20 cellular contexts compared by ENCODE assay signal in genomic region chr12:62840806-62841205, GRCh38.
A peak's percentile ranks its signal among the peaks of the same experiment; 100 is the strongest.
DNase-seq lines count a peak whose midpoint lies in the region; FAIRE-seq and TF ChIP-seq lines count a peak whose summit lies in the region.
"Had no signal": no experiment of that assay in that cellular context is flagged by ENCODE, and none has a peak within 500 bp of the region (broad histone marks: within the 10 kb centered on the region; RNA-seq: fewer than 3 reads in every experiment).

No MANE protein-coding gene starts in this region.

- peak overlapping the region; percentile 45 for H3K27ac ChIP-seq in PC-9
- H3K27ac ChIP-seq: BLaER1 treated with 17β-estradiol and CSF1 and Interleukin-3, amounts not matched to agents 10 nM and 100 nM had no signal

- FAIRE-seq in GM12891 (lab: Jason Lieb, UNC), result no peak
- FAIRE-seq: GM19239, H1, HTR-8/SVneo, K562 had no signal

- H3K4me1 ChIP-seq in PC-9 (replicated peaks; ENCODE audit: insufficient read depth), result no peaks in the 10 kb centered on the region

- H3K9me3 Mint-ChIP-seq in Calu3 (ENCODE audit: low read depth, unreplicated experiment) (peaks cover 4% of the 10 kb centered on the region), endothelial cell (ENCODE audit: unreplicated experiment) (no peaks in the 10 kb centered on the region), osteocyte (ENCODE audit: unreplicated experiment) (no peaks in the 10 kb centered on the region), MCF 10A (ENCODE audit: unreplicated experiment) (peaks cover 7% of the 10 kb centered on the region)
- H3K9me3 Mint-ChIP-seq: CD4-positive, CD25-positive, alpha-beta regulatory T cell; CD8-positive, alpha-beta memory T cell had no signal

- no peaks in the 10 kb centered on the region for H3K36me3 ChIP-seq in PC-9 (ENCODE audit: low read depth)
- H3K36me3 ChIP-seq: BLaER1 treated with 17β-estradiol and CSF1 and Interleukin-3, amounts not matched to agents 10 nM and 100 nM; HAP-1 had no signal

- no peak overlapping the region for H3K4me2 ChIP-seq in PC-9

- POLR2A ChIA-PET in PC-9 (lab: Charles Lee; ENCODE audit: unreplicated experiment), result interaction anchor here (0.7 kb wide), 1 partner anchor 19 kb away, joined by 4 read pairs; no protein-coding TSS in a partner anchor
- POLR2A ChIA-PET in MCF 10A (lab: Yijun Ruan, JAX), result no interaction called here

- H4K20me1 ChIP-seq in PC-9 (ENCODE audit: insufficient read depth), result no peaks in the 10 kb centered on the region
- H4K20me1 ChIP-seq: BLaER1 treated with 17β-estradiol and CSF1 and Interleukin-3, amounts not matched to agents 10 nM and 100 nM had no signal

- H3K27me3 ChIP-seq in PC-9 (ENCODE audit: insufficient read depth, low read depth), result no peaks in the 10 kb centered on the region
- H3K27me3 ChIP-seq: BLaER1 treated with 17β-estradiol and CSF1 and Interleukin-3, amounts not matched to agents 10 nM and 100 nM had no signal

- DNase-seq in Calu3 (no peak), PC-9 (no peak), endothelial cell (ENCODE audit: low spot score) (no peak), osteocyte (ENCODE audit: extremely low spot score, unreplicated experiment) (no peak), GM12891 (ENCODE audit: insufficient read length, low spot score) (no peak), MCF 10A (ENCODE audit: unreplicated experiment) (no peak), NCI-H1105 (lab: John Stamatoyannopoulos, UW) (no peak)
- no peak for DNase-seq in stimulated activated CD4-positive, alpha-beta T cell treated with anti-CD3 and anti-CD28 coated beads, Interleukin-15, amount 100 ng/mL, for 24 hours
- DNase-seq: CD4-positive, CD25-positive, alpha-beta regulatory T cell; CD8-positive, alpha-beta memory T cell; DMS79 treated with DMSO at 0.1 percent for 48 hours; GF-D8; IMR-90 had no signal

- no peaks in the 10 kb centered on the region for H3K9me2 ChIP-seq in PC-9 (ENCODE audit: insufficient read depth)

- H3K4me1 Mint-ChIP-seq in Calu3 (ENCODE audit: low read depth, unreplicated experiment), result peaks cover 39% of the 10 kb centered on the region
- peaks cover 49% of the 10 kb centered on the region for H3K4me1 Mint-ChIP-seq in endothelial cell (ENCODE audit: unreplicated experiment)
- peaks cover 36% of the 10 kb centered on the region for H3K4me1 Mint-ChIP-seq in osteocyte (ENCODE audit: unreplicated experiment)
- H3K4me1 Mint-ChIP-seq in MCF 10A (ENCODE audit: insufficient read depth, unreplicated experiment), result peaks cover 14% of the 10 kb centered on the region
- H3K4me1 Mint-ChIP-seq: CD4-positive, CD25-positive, alpha-beta regulatory T cell; CD8-positive, alpha-beta memory T cell had no signal

- H3F3A ChIP-seq in PC-9 (ENCODE audit: insufficient read depth, low read depth), result no peaks in the 10 kb centered on the region

- no peaks in the 10 kb centered on the region for H3K27me3 Mint-ChIP-seq in Calu3 (ENCODE audit: unreplicated experiment)
- H3K27me3 Mint-ChIP-seq in endothelial cell (ENCODE audit: unreplicated experiment), result no peaks in the 10 kb centered on the region
- H3K27me3 Mint-ChIP-seq in osteocyte (ENCODE audit: unreplicated experiment), result no peaks in the 10 kb centered on the region
- no peaks in the 10 kb centered on the region for H3K27me3 Mint-ChIP-seq in MCF 10A (ENCODE audit: insufficient read depth, unreplicated experiment)

- CTCF ChIA-PET in Calu3 (lab: Charles Lee), result no interaction called here
- CTCF ChIA-PET in PC-9 (lab: Charles Lee), result no interaction called here
- CTCF ChIA-PET in MCF 10A (lab: Yijun Ruan, JAX), result interaction anchor here (1.2 kb wide), 1 partner anchor 28 kb away, joined by 4 read pairs; no protein-coding TSS in a partner anchor

- H3K4me3 ChIP-seq in PC-9, result no peak overlapping the region
- H3K4me3 ChIP-seq: BLaER1 treated with 17β-estradiol and CSF1 and Interleukin-3, amounts not matched to agents 10 nM and 100 nM; HAP-1; K562 had no signal

- no peak for TF ChIP-seq CTCF in Calu3 (IDR thresholded peaks at IDR 0.05; ENCODE audit: unreplicated experiment)
- TF ChIP-seq CTCF in PC-9 (conservative IDR thresholded peaks at IDR 0.05), result no peak
- no peak for TF ChIP-seq CTCF in endothelial cell (IDR thresholded peaks at IDR 0.05; ENCODE audit: unreplicated experiment)
- no peak for TF ChIP-seq CTCF in osteocyte (IDR thresholded peaks at IDR 0.05)
- no peak for TF ChIP-seq CTCF in MCF 10A (IDR thresholded peaks at IDR 0.05; ENCODE audit: unreplicated experiment)

- H3K27ac Mint-ChIP-seq in Calu3 (ENCODE audit: unreplicated experiment), result peak overlapping the region; percentile 16
- peak overlapping the region; percentile 2 for H3K27ac Mint-ChIP-seq in endothelial cell (ENCODE audit: unreplicated experiment)
- peak overlapping the region; percentile 19 for H3K27ac Mint-ChIP-seq in osteocyte (ENCODE audit: unreplicated experiment)
- no peak overlapping the region for H3K27ac Mint-ChIP-seq in MCF 10A (ENCODE audit: low read depth, unreplicated experiment)
- H3K27ac Mint-ChIP-seq: B cell had no signal

- H2AFZ ChIP-seq in PC-9, result no peak overlapping the region

- H3K36me3 Mint-ChIP-seq in Calu3 (ENCODE audit: insufficient read depth, unreplicated experiment), result no peaks in the 10 kb centered on the region
- H3K36me3 Mint-ChIP-seq in endothelial cell (ENCODE audit: low read depth, unreplicated experiment), result peaks cover 4% of the 10 kb centered on the region
- peaks cover 5% of the 10 kb centered on the region for H3K36me3 Mint-ChIP-seq in osteocyte (ENCODE audit: unreplicated experiment)
- no peaks in the 10 kb centered on the region for H3K36me3 Mint-ChIP-seq in MCF 10A (ENCODE audit: insufficient read depth, unreplicated experiment)
- H3K36me3 Mint-ChIP-seq: CD4-positive, CD25-positive, alpha-beta regulatory T cell; CD8-positive, alpha-beta memory T cell had no signal

- intact Hi-C loops in Calu3 (cut with micrococcal nuclease; ENCODE audit: unreplicated experiment) (loop anchor here (10.0 kb wide), 1 partner anchor 144 kb away; no protein-coding TSS in a partner anchor), PC-9 (cut with micrococcal nuclease; ENCODE audit: unreplicated experiment) (no loop called here), MCF 10A (cut with micrococcal nuclease) (no loop called here)

- no peak for TF ChIP-seq POLR2A in GM12891 (IDR thresholded peaks at IDR 0.05; ENCODE audit: low read depth, low read length)

- no peaks in the 10 kb centered on the region; the same call in 1 of the 2 replicates for H3K9me3 ChIP-seq in PC-9 (ENCODE audit: insufficient read depth, low read depth)
- H3K9me3 ChIP-seq: BLaER1 treated with 17β-estradiol and CSF1 and Interleukin-3, amounts not matched to agents 10 nM and 100 nM; HAP-1 had no signal

- no TSS peak for BruUV-seq in Calu3 (replicated peaks; lab: Mats Ljungman, UMichigan)
- BruUV-seq in PC-9 (replicated peaks; lab: Mats Ljungman, UMichigan), result no TSS peak
- no TSS peak for BruUV-seq in MCF 10A (replicated peaks; lab: Mats Ljungman, UMichigan)

- no peak overlapping the region for H3K4me3 Mint-ChIP-seq in Calu3 (ENCODE audit: low read depth, unreplicated experiment)
- H3K4me3 Mint-ChIP-seq in endothelial cell (ENCODE audit: unreplicated experiment), result no peak overlapping the region
- H3K4me3 Mint-ChIP-seq in osteocyte (ENCODE audit: unreplicated experiment), result no peak overlapping the region
- H3K4me3 Mint-ChIP-seq in MCF 10A (ENCODE audit: unreplicated experiment), result no peak overlapping the region
- H3K4me3 Mint-ChIP-seq: B cell; CD4-positive, CD25-positive, alpha-beta regulatory T cell; CD8-positive, alpha-beta memory T cell had no signal

- H3K79me2 ChIP-seq in PC-9 (ENCODE audit: low read depth), result peaks cover 1% of the 10 kb centered on the region; the same call in 1 of the 2 replicates

TF ChIP-seq in GM12891, 5 proteins besides CTCF, POLR2A, EP300 and RAD21:
- TF ChIP-seq PAX5 (IDR thresholded peaks at IDR 0.05; ENCODE audit: insufficient read depth, low read length, severe bottlenecking) (no peak), TAF1 (IDR thresholded peaks at IDR 0.05; ENCODE audit: low read depth, low read length) (no peak), SPI1 (IDR thresholded peaks at IDR 0.05; ENCODE audit: low read depth, low read length) (no peak), POU2F2 (IDR thresholded peaks at IDR 0.05; ENCODE audit: low read depth, low read length) (no peak), POLR2AphosphoS5 (IDR thresholded peaks at IDR 0.05; ENCODE audit: low read depth, low read length) (no peak)
